1 cellular context compared by ENCODE assay signal in genomic region chr9:130434656-130435055, GRCh38. TPM values are rescaled to one million over a fixed set of nuclear protein-coding genes. Genes with fewer than 3 reads are reported as not detected.
"Had no signal": no experiment of that assay in that cellular context is flagged by ENCODE, and none has a peak within 500 bp of the region (broad histone marks: within the 10 kb centered on the region; RNA-seq: fewer than 3 reads in every experiment).

No MANE protein-coding gene starts in this region.

RNA-seq across cellular contexts. Expression of gene ASS1, which starts 10.1 kb away (rescaled TPM):
- total RNA-seq: T-helper 17 cell had no signal
